13 cellular contexts compared by ENCODE assay signal in genomic region chr12:110373025-110373876, GRCh38. TPM values are rescaled to one million over a fixed set of nuclear protein-coding genes. Genes with fewer than 3 reads are reported as not detected.
DNase-seq lines count a peak whose midpoint lies in the region; ATAC-seq, FAIRE-seq and TF ChIP-seq lines count a peak whose summit lies in the region.
"Had no signal": no experiment of that assay in that cellular context is flagged by ENCODE, and none has a peak within 500 bp of the region (broad histone marks: within the 10 kb centered on the region; RNA-seq: fewer than 3 reads in every experiment).

No MANE protein-coding gene starts in this region.

- no peak for TF ChIP-seq EP300 in suprapubic skin (IDR thresholded peaks at IDR 0.05)

- H3K9me3 ChIP-seq in suprapubic skin, result no peaks in the 10 kb centered on the region

- whole genome bisulfite sequencing in suprapubic skin, result 38% methylated on average over 6 of the region's 6 CpGs

- FAIRE-seq in GM12892 (lab: Jason Lieb, UNC), result no peak
- FAIRE-seq in bronchial epithelial cell (lab: Jason Lieb, UNC), result no peak
- FAIRE-seq: TTC549 had no signal

- H3K27me3 ChIP-seq in bronchial epithelial cell (ENCODE audit: control insufficient read depth, insufficient read depth, low read length) (no peaks in the 10 kb centered on the region), suprapubic skin (no peaks in the 10 kb centered on the region)

- DNase-seq in GM12892 (ENCODE audit: insufficient read length), result no peak
- DNase-seq in bronchial epithelial cell (ENCODE audit: low read depth), result peak; percentile 38
- peak; percentile 40 for DNase-seq in islet precursor cell
- DNase-seq in suprapubic skin (ENCODE audit: low spot score in 2 of 2), result no peak
- DNase-seq in NCI-H2196 (lab: John Stamatoyannopoulos, UW; ENCODE audit: unreplicated experiment), result no peak
- no peak for DNase-seq in NCI-H1105 treated with DMSO at 0.1 percent for 48 hours (lab: John Stamatoyannopoulos, UW)
- DNase-seq in sciatic nerve (ENCODE audit: low spot score), result no peak
- DNase-seq in stimulated activated naive CD4-positive, alpha-beta T cell treated with Interleukin-2 at 50 U/mL for 16 hours (lab: John Stamatoyannopoulos, UW), result no peak
- DNase-seq: activated CD8-positive, alpha-beta memory T cell treated with anti-CD3 and anti-CD28 coated beads, Interleukin-2, amount 10 ng/mL, durations not matched to agents 7 days and 5 days; COR-L47; stimulated activated CD4-positive, alpha-beta T cell treated with anti-CD3 and anti-CD28 coated beads, Interleukin-4, amount 100 ng/mL, for 4 hours had no signal

- H3K4me3 ChIP-seq in bronchial epithelial cell (ENCODE audit: low read depth, low read length) (no peak overlapping the region), suprapubic skin (no peak overlapping the region)

- no peak for ATAC-seq in sciatic nerve
- ATAC-seq: activated CD8-positive, alpha-beta memory T cell treated with anti-CD3 and anti-CD28 coated beads, Interleukin-2, amount 10 ng/mL, durations not matched to agents 7 days and 5 days; activated naive CD4-positive, alpha-beta T cell treated with anti-CD3 and anti-CD28 coated beads, Interleukin-2, amount 50 U/mL, for 72 hours had no signal

- peaks cover 55% of the 10 kb centered on the region for H3K4me1 ChIP-seq in suprapubic skin

- H3K36me3 ChIP-seq in bronchial epithelial cell (ENCODE audit: control insufficient read depth, insufficient read depth, low read length) (peaks cover 11% of the 10 kb centered on the region), suprapubic skin (peaks cover 51% of the 10 kb centered on the region)

- intact Hi-C loops in sciatic nerve (cut with DNase I), result no loop called here

- 0 out of 2 replicates have a peak, but pooled peaks have one; percentile 22 for TF ChIP-seq POLR2A in GM12892 (IDR thresholded peaks at IDR 0.05; ENCODE audit: low read depth, low read length)
- no peak for TF ChIP-seq POLR2A in suprapubic skin (IDR thresholded peaks at IDR 0.05)

- H3K27ac ChIP-seq in suprapubic skin, result peak overlapping the region; percentile 79

- TF ChIP-seq CTCF in bronchial epithelial cell (IDR thresholded peaks at IDR 0.05; ENCODE audit: insufficient read depth, low read length, severe bottlenecking), result no peak
- TF ChIP-seq CTCF in suprapubic skin (IDR thresholded peaks at IDR 0.05), result no peak

RNA-seq across cellular contexts. Expression of gene ANAPC7, which starts 30.3 kb away (rescaled TPM):
- 41.6 TPM for polyA plus RNA-seq in GM12892 (2012; ENCODE audit: missing spikeins)
- total RNA-seq in bronchial epithelial cell (36.1 and 44.4 TPM in 2 replicates), suprapubic skin (10 to 100 TPM; 39.6 to 56.6 (median 45.6) TPM), sciatic nerve (62.7 TPM)

Comparison
In these comparisons a context has a peak if more than half of its experiments do, and no peak if none do; other contexts are left out.
1. DNase-seq: peak in bronchial epithelial cell (single experiment) and islet precursor cell (single experiment); none in GM12892 (single experiment), suprapubic skin (0 of 2), NCI-H2196 (single experiment), NCI-H1105 treated with DMSO at 0.1 percent for 48 hours (single experiment), sciatic nerve (single experiment) and stimulated activated naive CD4-positive, alpha-beta T cell treated with Interleukin-2 at 50 U/mL for 16 hours (single experiment).